8 cellular contexts compared by ENCODE assay signal in genomic region chr5:98771389-98772109, GRCh38. TPM values are rescaled to one million over a fixed set of nuclear protein-coding genes. Genes with fewer than 3 reads are reported as not detected.
DNase-seq lines count a peak whose midpoint lies in the region; ATAC-seq, FAIRE-seq and TF ChIP-seq lines count a peak whose summit lies in the region.

No MANE protein-coding gene starts in this region.

- H3K4me3 Mint-ChIP-seq in CD4-positive, CD25-positive, alpha-beta regulatory T cell: peak overlapping the region; percentile 87 to 100 (median 94)

- no peaks in the 10 kb centered on the region for H3K9me1 ChIP-seq in keratinocyte (ENCODE audit: control insufficient read depth, extremely low read depth, insufficient read depth, low read length)

- H3K27me3 Mint-ChIP-seq in CD4-positive, CD25-positive, alpha-beta regulatory T cell: peaks cover 64% of the 10 kb centered on the region

- H3K4me1 ChIP-seq in CD4-positive, CD25-positive, alpha-beta regulatory T cell (ENCODE audit: control insufficient read depth, insufficient read depth, low read length, poor library complexity, severe bottlenecking): peaks cover 73% of the 10 kb centered on the region
- H3K4me1 ChIP-seq in keratinocyte (ENCODE audit: control insufficient read depth, extremely low read depth, insufficient read depth, low read length) (peaks cover 16% of the 10 kb centered on the region), spleen (peaks cover 28 to 89% (median 74%) of the 10 kb centered on the region in 6 donors)

- peak overlapping the region; percentile 91 for H3K4me3 ChIP-seq in CD4-positive, CD25-positive, alpha-beta regulatory T cell (ENCODE audit: low read depth, low read length)
- peak overlapping the region; percentile 64 to 97 (median 96) for H3K4me3 ChIP-seq in keratinocyte (ENCODE audit: control insufficient read depth in 2 of 3, extremely low read depth in 1 of 3, insufficient read depth in 2 of 3, low read depth in 1 of 3, low read length in 3 of 3)
- H3K4me3 ChIP-seq in spleen: peak overlapping the region; percentile 45 to 80 (median 60)

- 3 to 4% (median 3%) methylated on average over 18 of the region's 18 CpGs for WGBS in spleen, 5 donors

- no peaks in the 10 kb centered on the region for H3K36me3 Mint-ChIP-seq in CD4-positive, CD25-positive, alpha-beta regulatory T cell

- DNase-seq in CD4-positive, CD25-positive, alpha-beta regulatory T cell: peak; percentile 44 to 87 (median 79)
- DNase-seq in NCI-H187 treated with DMSO at 0.1 percent for 48 hours (lab: John Stamatoyannopoulos, UW) (peak; percentile 60), T-helper 2 cell (peak in 3 of 5 experiments; percentile 18 to 78 (median 59)), cerebellar cortex (ENCODE audit: low spot score) (peak; percentile 92), keratinocyte (ENCODE audit: low read depth, low spot score) (peak; percentile 50), spleen (no peak)

- peaks cover 11% of the 10 kb centered on the region for H4K20me1 ChIP-seq in keratinocyte (ENCODE audit: control insufficient read depth, extremely low read depth, insufficient read depth, low read length)

- peaks cover 30% of the 10 kb centered on the region for H3K79me2 ChIP-seq in keratinocyte (ENCODE audit: control insufficient read depth, insufficient read depth, low read length)

- H3K27me3 ChIP-seq in CD4-positive, CD25-positive, alpha-beta regulatory T cell (ENCODE audit: control insufficient read depth, insufficient read depth, low read length): peaks cover 22% of the 10 kb centered on the region
- no peaks in the 10 kb centered on the region for H3K27me3 ChIP-seq in keratinocyte (ENCODE audit: control insufficient read depth, extremely low read depth, insufficient read depth, low read length)
- peaks cover 0 to 89% (median 12%) of the 10 kb centered on the region in 7 donors for H3K27me3 ChIP-seq in spleen (replicated peaks in 1 of 7)

- no peaks in the 10 kb centered on the region for H3K36me3 ChIP-seq in CD4-positive, CD25-positive, alpha-beta regulatory T cell (ENCODE audit: control insufficient read depth, insufficient read depth, low read length)
- H3K36me3 ChIP-seq in keratinocyte (ENCODE audit: control insufficient read depth in 2 of 2, extremely low read depth in 1 of 2, insufficient read depth in 2 of 2, low read length in 2 of 2) (peaks cover 0 to 4% of the 10 kb centered on the region in 2 experiments), spleen (no peaks in the 10 kb centered on the region)

- H3K27ac ChIP-seq in CD4-positive, CD25-positive, alpha-beta regulatory T cell (ENCODE audit: insufficient read depth, low read length, poor library complexity, severe bottlenecking): no peak overlapping the region
- H3K27ac ChIP-seq in keratinocyte (ENCODE audit: control insufficient read depth, insufficient read depth, low read length) (peak overlapping the region; percentile 61), spleen (peak overlapping the region in 7 of 8 donors; percentile 23 to 73 (median 64))

- ATAC-seq in CD4-positive, CD25-positive, alpha-beta regulatory T cell (ENCODE audit: low read depth in 2 of 2): peak; percentile 18
- ATAC-seq in GM21526 (IDR thresholded peaks at IDR 0.05; ENCODE audit: low FRiP score, unreplicated experiment) (peak; percentile 11), GM21737 (IDR thresholded peaks at IDR 0.05; ENCODE audit: unreplicated experiment) (no peak)

- no peaks in the 10 kb centered on the region for H3K9me3 ChIP-seq in CD4-positive, CD25-positive, alpha-beta regulatory T cell (ENCODE audit: control insufficient read depth in 2 of 2, low read length in 2 of 2)
- H3K9me3 ChIP-seq in keratinocyte (ENCODE audit: control insufficient read depth, low read depth, low read length): no peaks in the 10 kb centered on the region
- no peaks in the 10 kb centered on the region for H3K9me3 ChIP-seq in spleen

- dilution Hi-C loops in keratinocyte (cut with MboI; ENCODE audit: extremely low pct_ligation_motif_present, low sequenced_read_pairs): loop anchor here (25.0 kb wide), 1 partner anchor 334 kb away; no protein-coding TSS in a partner anchor

- H2AFZ ChIP-seq in keratinocyte (ENCODE audit: control insufficient read depth, low read length): peak overlapping the region; percentile 82

- TF ChIP-seq POLR2A in spleen (IDR thresholded peaks at IDR 0.05): no peak

- H3K9ac ChIP-seq in keratinocyte (ENCODE audit: control insufficient read depth, extremely low read depth, insufficient read depth, low read length): peak overlapping the region; percentile 77

- peaks cover 24 to 72% (median 57%) of the 10 kb centered on the region in 4 donors for H3K4me1 Mint-ChIP-seq in CD4-positive, CD25-positive, alpha-beta regulatory T cell

- TF ChIP-seq CTCF in keratinocyte (optimal IDR thresholded peaks at IDR 0.05 in 1 of 3, IDR thresholded peaks at IDR 0.05 in 1 of 3, conservative IDR thresholded peaks at IDR 0.05 in 1 of 3; ENCODE audit: extremely low read depth in 1 of 3, insufficient read depth in 2 of 3, low read length in 3 of 3) (peak; percentile 61 to 85 (median 79)), spleen (IDR thresholded peaks at IDR 0.05 in 8 of 11, conservative IDR thresholded peaks at IDR 0.05 in 3 of 11) (peak; percentile 52 to 86 (median 81))

- peak overlapping the region in 2 of 3 donors; percentile 39 to 89 for H3K27ac Mint-ChIP-seq in CD4-positive, CD25-positive, alpha-beta regulatory T cell

- no peak for FAIRE-seq in keratinocyte (lab: Jason Lieb, UNC)

- H3K4me2 ChIP-seq in keratinocyte (ENCODE audit: control insufficient read depth, extremely low read depth, insufficient read depth, low read depth, low read length): peak overlapping the region; percentile 100

- intact Hi-C loops in spleen (cut with DNase I; ENCODE audit: low total_unique reads): no loop called here

- peaks cover 0 to 4% (median 0%) of the 10 kb centered on the region in 7 donors for H3K9me3 Mint-ChIP-seq in CD4-positive, CD25-positive, alpha-beta regulatory T cell

RNA-seq across cellular contexts. Expression of gene RGMB, which starts 1.9 kb away (rescaled TPM):
- total RNA-seq in CD4-positive, CD25-positive, alpha-beta regulatory T cell: 27.9 TPM
- polyA plus RNA-seq in CD4-positive, CD25-positive, alpha-beta regulatory T cell: 1 to 10 TPM; 3.9 to 4.3 (median 4.3) TPM
- 8.5 to 28.7 TPM (median 16.3 TPM) in 3 replicates for polyA plus RNA-seq in keratinocyte
- polyA plus RNA-seq in keratinocyte (2011; ENCODE audit: low read depth): 5.3 TPM
- polyA plus RNA-seq in keratinocyte (2011; cell fraction: cytosol; rRNA removed): 10.9 and 13.1 TPM in 2 replicates
- polyA plus RNA-seq in keratinocyte (2011; cell fraction: nucleus; rRNA removed): 28.1 and 30.9 TPM in 2 replicates
- polyA plus RNA-seq in keratinocyte (2012; ENCODE audit: low replicate concordance): 5.1 and 20.0 TPM in 2 replicates
- 15.6 to 76.9 TPM (median 23.9 TPM) in 3 replicates for polyA minus RNA-seq in keratinocyte
- 24.0 TPM for polyA minus RNA-seq in keratinocyte (2011; cell fraction: cytosol; rRNA and poly(A)+ RNA removed)
- 24.3 and 33.9 TPM in 2 replicates for polyA minus RNA-seq in keratinocyte (2011; cell fraction: nucleus; rRNA and poly(A)+ RNA removed)
- 10 to 100 TPM; 12.0 to 22.9 (median 16.0) TPM for total RNA-seq in spleen
- 1 to 10 TPM; 2.1 to 3.8 (median 2.9) TPM for polyA plus RNA-seq in spleen
